8 cellular contexts compared by ENCODE assay signal in genomic region chr22:41619979-41620645, GRCh38. TPM values are rescaled to one million over a fixed set of nuclear protein-coding genes. Genes with fewer than 3 reads are reported as not detected.
DNase-seq lines count a peak whose midpoint lies in the region; ATAC-seq and TF ChIP-seq lines count a peak whose summit lies in the region.

No MANE protein-coding gene starts in this region.

- H3K4me3 ChIP-seq in DOHH2 (ENCODE audit: low read length) (peak overlapping the region; percentile 99), Peyer's patch (peak overlapping the region; percentile 71 to 91 (median 88)), left ventricle myocardium inferior (peak overlapping the region; percentile 80), rectal smooth muscle tissue (ENCODE audit: low read length) (peak overlapping the region; percentile 78)

- H3K36me3 Mint-ChIP-seq in activated naive CD4-positive, alpha-beta T cell treated with anti-CD3 and anti-CD28 coated beads for 36 hours (ENCODE audit: low read depth), result peaks cover 34% of the 10 kb centered on the region

- peak overlapping the region; percentile 98 for H3K27ac Mint-ChIP-seq in activated naive CD4-positive, alpha-beta T cell treated with anti-CD3 and anti-CD28 coated beads for 36 hours

- peak overlapping the region; percentile 98 for H3K4me3 Mint-ChIP-seq in activated naive CD4-positive, alpha-beta T cell treated with anti-CD3 and anti-CD28 coated beads for 36 hours

- no peaks in the 10 kb centered on the region for H3K27me3 ChIP-seq in DOHH2 (ENCODE audit: control insufficient read depth, low read length)
- H3K27me3 ChIP-seq in Peyer's patch, result no peaks in the 10 kb centered on the region
- no peaks in the 10 kb centered on the region for H3K27me3 ChIP-seq in left ventricle myocardium inferior (ENCODE audit: low read depth)
- no peaks in the 10 kb centered on the region for H3K27me3 ChIP-seq in rectal smooth muscle tissue (ENCODE audit: control insufficient read depth, insufficient read depth, low read length)

- ATAC-seq in HG02571 (IDR thresholded peaks at IDR 0.05; ENCODE audit: unreplicated experiment), result peak; percentile 10
- no peak for ATAC-seq in HG02938 (IDR thresholded peaks at IDR 0.05; ENCODE audit: unreplicated experiment)

- peaks cover 3% of the 10 kb centered on the region for H3K9me3 Mint-ChIP-seq in activated naive CD4-positive, alpha-beta T cell treated with anti-CD3 and anti-CD28 coated beads for 36 hours

- TF ChIP-seq POLR2A in Peyer's patch (IDR thresholded peaks at IDR 0.05), result no peak

- H3K4me1 ChIP-seq in DOHH2 (ENCODE audit: control insufficient read depth, low read length) (peaks cover 37% of the 10 kb centered on the region), Peyer's patch (peaks cover 2 to 27% (median 11%) of the 10 kb centered on the region in 4 donors), left ventricle myocardium inferior (peaks cover 44% of the 10 kb centered on the region), rectal smooth muscle tissue (ENCODE audit: control insufficient read depth, insufficient read depth, low read length) (peaks cover 16% of the 10 kb centered on the region)

- H3K36me3 ChIP-seq in DOHH2 (ENCODE audit: control insufficient read depth, low read length), result peaks cover 66% of the 10 kb centered on the region
- peaks cover 0 to 24% (median 0%) of the 10 kb centered on the region in 3 donors for H3K36me3 ChIP-seq in Peyer's patch
- H3K36me3 ChIP-seq in left ventricle myocardium inferior, result peaks cover 32% of the 10 kb centered on the region
- H3K36me3 ChIP-seq in rectal smooth muscle tissue (ENCODE audit: control insufficient read depth, insufficient read depth, low read length), result peaks cover 7% of the 10 kb centered on the region

- no peaks in the 10 kb centered on the region for H3K27me3 Mint-ChIP-seq in activated naive CD4-positive, alpha-beta T cell treated with anti-CD3 and anti-CD28 coated beads for 36 hours (ENCODE audit: low read depth)

- no peaks in the 10 kb centered on the region for H3K9me3 ChIP-seq in DOHH2 (ENCODE audit: control insufficient read depth, insufficient read depth, low read length)
- H3K9me3 ChIP-seq in Peyer's patch, result no peaks in the 10 kb centered on the region
- H3K9me3 ChIP-seq in left ventricle myocardium inferior (replicated peaks), result no peaks in the 10 kb centered on the region

- no peaks in the 10 kb centered on the region for H3K9me2 ChIP-seq in DOHH2 (replicated peaks; ENCODE audit: control insufficient read depth, low read length)

- CTCF ChIA-PET in activated naive CD4-positive, alpha-beta T cell treated with anti-CD3 and anti-CD28 coated beads for 36 hours (lab: Charles Lee), result interaction anchor here (0.6 to 0.8 kb wide), 2 partner anchors 30 to 47 kb away, joined by 3 read pairs; no protein-coding TSS in a partner anchor

- DNase-seq in Peyer's patch, result peak; percentile 49 to 75 (median 71)
- peak; percentile 66 for DNase-seq in activated naive CD4-positive, alpha-beta T cell treated with anti-CD3 and anti-CD28 coated beads for 36 hours
- peak; percentile 36 for DNase-seq in left ventricle myocardium inferior
- DNase-seq in superior temporal gyrus (ENCODE audit: extremely low spot score), result no peak

- intact Hi-C loops in activated naive CD4-positive, alpha-beta T cell treated with anti-CD3 and anti-CD28 coated beads for 36 hours (cut with micrococcal nuclease), result loop anchor here (1.0 to 5.0 kb wide), 3 partner anchors 16 to 321 kb away; partner anchors contain the start of gene ZC3H7B
- intact Hi-C loops in left ventricle myocardium inferior (cut with micrococcal nuclease), result no loop called here

- peaks cover 7% of the 10 kb centered on the region; the same call in 1 of the 2 replicates for H4K20me1 ChIP-seq in DOHH2 (ENCODE audit: control insufficient read depth, insufficient read depth, low read depth, low read length)

- H3K9ac ChIP-seq in rectal smooth muscle tissue (ENCODE audit: low read length), result peak overlapping the region; percentile 53

- peaks cover 55% of the 10 kb centered on the region for H3K4me1 Mint-ChIP-seq in activated naive CD4-positive, alpha-beta T cell treated with anti-CD3 and anti-CD28 coated beads for 36 hours (ENCODE audit: low read depth)

- H3K79me2 ChIP-seq in DOHH2 (ENCODE audit: control insufficient read depth, low read length), result peaks cover 94% of the 10 kb centered on the region

- H3F3A ChIP-seq in DOHH2 (ENCODE audit: control insufficient read depth, insufficient read depth), result no peaks in the 10 kb centered on the region; the same call in 1 of the 2 replicates

- H3K27ac ChIP-seq in DOHH2 (ENCODE audit: low read depth, low read length) (peak overlapping the region; percentile 58), Peyer's patch (peak overlapping the region; percentile 92 to 98 (median 96)), left ventricle myocardium inferior (replicated peaks) (peak overlapping the region; percentile 93), rectal smooth muscle tissue (ENCODE audit: low read depth, low read length) (peak overlapping the region; percentile 91)

- peak overlapping the region; percentile 91 for H3K4me2 ChIP-seq in DOHH2 (ENCODE audit: low read length)

- TF ChIP-seq CTCF in DOHH2 (IDR thresholded peaks at IDR 0.05; ENCODE audit: low read depth, low read length, poor library complexity, severe bottlenecking) (peak; percentile 27), Peyer's patch (IDR thresholded peaks at IDR 0.05) (no peak), left ventricle myocardium inferior (IDR thresholded peaks at IDR 0.05; ENCODE audit: borderline replicate concordance) (no peak)

RNA-seq across cellular contexts. Expression of gene DESI1, which starts 0.7 kb away (rescaled TPM):
- total RNA-seq in Peyer's patch (10 to 100 TPM; 22.3 to 39.4 (median 29.9) TPM), left ventricle myocardium inferior (46.2 TPM)
- 10 to 100 TPM; 57.3 to 64.8 TPM for total RNA-seq in activated naive CD4-positive, alpha-beta T cell treated with anti-CD3 and anti-CD28 coated beads for 36 hours

RNA-seq across cellular contexts. Expression of gene XRCC6, which starts 1.0 kb away (rescaled TPM):
- total RNA-seq in Peyer's patch (100 to 1,000 TPM; 119 to 151 (median 127) TPM), left ventricle myocardium inferior (155 TPM)
- total RNA-seq in activated naive CD4-positive, alpha-beta T cell treated with anti-CD3 and anti-CD28 coated beads for 36 hours, result 100 to 1,000 TPM; 424 to 436 TPM

RNA-seq across cellular contexts. Expression of gene PMM1, which starts 30.5 kb away (rescaled TPM):
- 100 to 1,000 TPM in 3 of 4 donors, 10 to 100 TPM in 1; 63.5 to 139 (median 101) TPM for total RNA-seq in Peyer's patch
- 10 to 100 TPM; 35.3 to 35.6 TPM for total RNA-seq in activated naive CD4-positive, alpha-beta T cell treated with anti-CD3 and anti-CD28 coated beads for 36 hours
- total RNA-seq in left ventricle myocardium inferior, result 18.4 TPM

RNA-seq across cellular contexts. Expression of gene CSDC2, which starts 59.3 kb away (rescaled TPM):
- total RNA-seq in Peyer's patch (1 to 10 TPM in 1 of 4 donors, under 1 TPM in 1, not detected in 2; 0.80 to 1.5 TPM), left ventricle myocardium inferior (301 TPM)
- not detected for total RNA-seq in activated naive CD4-positive, alpha-beta T cell treated with anti-CD3 and anti-CD28 coated beads for 36 hours
